ENCODE assay signal across 16 cellular contexts in genomic region chr2:159976527-159977163, GRCh38.
DNase-seq lines count a peak whose midpoint lies in the region; ATAC-seq and TF ChIP-seq lines count a peak whose summit lies in the region.
"Had no signal": no experiment of that assay in that cellular context is flagged by ENCODE, and none has a peak within 500 bp of the region (broad histone marks: within the 10 kb centered on the region; RNA-seq: fewer than 3 reads in every experiment).

No MANE protein-coding gene starts in this region.

- ATAC-seq in HG02798 (IDR thresholded peaks at IDR 0.05; ENCODE audit: poor library complexity, unreplicated experiment) (peak; percentile 76), gastroesophageal sphincter (no peak)
- ATAC-seq: A549, K562 had no signal

- 71 to 83% methylated on average over 5 of the region's 5 CpGs for WGBS in gastroesophageal sphincter (ENCODE audit: low coverage in 1 of 2), 2 donors

- H3K9ac ChIP-seq in OCI-LY3 (ENCODE audit: low read length): peak overlapping the region; percentile 29; the same call in 1 of the 2 replicates

- H3K4me3 ChIP-seq in GM06990 (replicated peaks; ENCODE audit: low read depth, low read length) (0 out of 2 replicates have a peak overlapping the region, but pooled peaks have one; percentile 6), GM12865 (ENCODE audit: low read depth, low read length) (no peak overlapping the region), OCI-LY3 (ENCODE audit: low read length) (peak overlapping the region; percentile 68), gastroesophageal sphincter (no peak overlapping the region), vagina (no peak overlapping the region)
- H3K4me3 ChIP-seq: A549, K562 had no signal

- intact Hi-C loops in vagina (cut with DNase I): no loop called here

- no peaks in the 10 kb centered on the region for H4K20me1 ChIP-seq in OCI-LY3 (ENCODE audit: insufficient read depth, low read length)

- H3K27me3 ChIP-seq in GM06990 (replicated peaks; ENCODE audit: control insufficient read depth, insufficient read depth, low read length) (no peaks in the 10 kb centered on the region), OCI-LY3 (ENCODE audit: low read depth, low read length) (no peaks in the 10 kb centered on the region), gastroesophageal sphincter (no peaks in the 10 kb centered on the region), vagina (no peaks in the 10 kb centered on the region)

- no peak for TF ChIP-seq EP300 in gastroesophageal sphincter (IDR thresholded peaks at IDR 0.05)

- TF ChIP-seq POLR2A in gastroesophageal sphincter (IDR thresholded peaks at IDR 0.05) (no peak), vagina (IDR thresholded peaks at IDR 0.05) (no peak)

- TF ChIP-seq CTCF in GM06990 (IDR thresholded peaks at IDR 0.05; ENCODE audit: insufficient read depth, low read length, poor library complexity, severe bottlenecking): no peak
- no peak for TF ChIP-seq CTCF in GM12865 (IDR thresholded peaks at IDR 0.05; ENCODE audit: insufficient read depth, low read depth, low read length, missing control alignments)
- no peak for TF ChIP-seq CTCF in OCI-LY3 (IDR thresholded peaks at IDR 0.05; ENCODE audit: low read depth, low read length)
- TF ChIP-seq CTCF in gastroesophageal sphincter (IDR thresholded peaks at IDR 0.05): no peak
- no peak for TF ChIP-seq CTCF in vagina (IDR thresholded peaks at IDR 0.05)

- peak overlapping the region; percentile 94 for H2AFZ ChIP-seq in OCI-LY3 (ENCODE audit: low read depth, low read length)

- H3K79me2 ChIP-seq in OCI-LY3 (ENCODE audit: low read length): no peaks in the 10 kb centered on the region

- H3K9me3 ChIP-seq in OCI-LY3 (ENCODE audit: insufficient read depth, low read length) (no peaks in the 10 kb centered on the region), gastroesophageal sphincter (no peaks in the 10 kb centered on the region), vagina (no peaks in the 10 kb centered on the region)
- H3K9me3 ChIP-seq: A549, BE2C had no signal

- peak overlapping the region; percentile 79 for H3K4me2 ChIP-seq in OCI-LY3 (ENCODE audit: low read length)
- H3K4me2 ChIP-seq: A549 had no signal

- no peaks in the 10 kb centered on the region for H3K36me3 ChIP-seq in GM06990 (ENCODE audit: control insufficient read depth, insufficient read depth, low read length)
- no peaks in the 10 kb centered on the region for H3K36me3 ChIP-seq in OCI-LY3 (replicated peaks; ENCODE audit: low read depth, low read length)
- H3K36me3 ChIP-seq in gastroesophageal sphincter: peaks cover 0 to 24% of the 10 kb centered on the region in 2 donors
- H3K36me3 ChIP-seq in vagina: peaks cover 0 to 18% of the 10 kb centered on the region in 2 donors
- H3K36me3 ChIP-seq: BE2C had no signal

- no peak overlapping the region for H3K27ac ChIP-seq in OCI-LY3 (ENCODE audit: low read length)
- no peak overlapping the region for H3K27ac ChIP-seq in gastroesophageal sphincter
- H3K27ac ChIP-seq in vagina: no peak overlapping the region
- H3K27ac ChIP-seq: A549, C4-2B had no signal

- DNase-seq in GM06990 (ENCODE audit: extremely low read depth, insufficient read length) (no peak), GM12865 (ENCODE audit: low read depth) (peak; percentile 28), middle frontal gyrus (ENCODE audit: extremely low spot score, low spot score) (no peak), GM19238 (ENCODE audit: insufficient read length, low spot score) (no peak), vagina (ENCODE audit: extremely low spot score in 2 of 2) (no peak)
- DNase-seq: BE2C; CD4-positive, alpha-beta memory T cell; DMS79; GOT3; H9 had no signal

- H3K4me1 ChIP-seq in OCI-LY3 (ENCODE audit: low read length) (peaks cover 15% of the 10 kb centered on the region), gastroesophageal sphincter (peaks cover 0 to under 1% (median 0%) of the 10 kb centered on the region in 3 donors), vagina (peaks cover 1% of the 10 kb centered on the region)
- H3K4me1 ChIP-seq: A549, BE2C had no signal

Comparison
In these comparisons a context has a peak if more than half of its experiments do, and no peak if none do; other contexts are left out.
1. H3K4me3 ChIP-seq: peak in GM06990 (single experiment) and OCI-LY3 (single experiment); none in GM12865 (single experiment), gastroesophageal sphincter (0 of 2) and vagina (0 of 2).